ENCODE assay signal across 8 cellular contexts in the genomic region with DNA sequence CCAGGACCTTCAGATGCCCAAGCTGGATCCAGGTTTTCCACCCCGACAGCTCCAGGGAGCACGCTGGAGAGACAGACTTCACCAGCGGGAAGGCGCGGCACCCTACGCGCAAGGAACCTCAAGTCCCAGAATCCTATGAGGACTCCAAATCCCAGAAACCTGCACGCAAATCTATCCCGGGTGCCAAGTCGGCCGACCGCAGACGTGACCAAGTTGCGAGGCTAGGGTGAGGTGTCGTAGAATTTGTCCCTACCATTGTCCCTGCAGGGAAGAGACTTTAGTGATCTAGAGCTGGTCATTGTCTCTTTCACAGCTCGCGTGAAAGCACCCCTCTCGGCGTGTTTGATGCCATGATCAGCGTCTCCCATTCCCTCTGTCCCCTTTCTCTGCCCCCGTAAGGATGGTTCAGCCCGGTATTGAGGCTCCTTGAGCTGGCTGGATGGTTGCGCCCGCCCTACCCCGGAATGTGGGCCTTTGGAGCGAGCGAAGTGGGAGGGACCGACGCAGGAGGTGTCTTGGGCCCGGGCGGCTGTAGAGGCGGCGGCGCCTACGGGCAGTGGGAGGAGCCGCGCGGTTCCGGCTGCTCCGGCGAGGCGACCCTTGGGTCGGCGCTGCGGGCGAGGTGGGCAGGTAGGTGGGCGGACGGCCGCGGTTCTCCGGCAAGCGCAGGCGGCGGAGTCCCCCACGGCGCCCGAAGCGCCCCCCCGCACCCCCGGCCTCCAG. TPM values are rescaled to one million over a fixed set of nuclear protein-coding genes. Genes with fewer than 3 reads are reported as not detected.
A peak's percentile ranks its signal among the peaks of the same experiment; 100 is the strongest.
DNase-seq lines count a peak whose midpoint lies in the region; ATAC-seq lines count a peak whose summit lies in the region.

PRKCI (plus strand) TSS at position 501 of the 723 bp plus-strand sequence. CDS start 246 bp downstream, outside the sequence.

- no peaks in the 10 kb centered on the region for H3K27me3 ChIP-seq in CD8-positive, alpha-beta memory T cell (ENCODE audit: insufficient read depth, low read length, poor library complexity, severe bottlenecking)

- no peaks in the 10 kb centered on the region for H3K9me3 Mint-ChIP-seq in CD8-positive, alpha-beta memory T cell
- no peaks in the 10 kb centered on the region for H3K9me3 Mint-ChIP-seq in effector memory CD8-positive, alpha-beta T cell

- H3K4me3 ChIP-seq in CD8-positive, alpha-beta memory T cell (ENCODE audit: low read length) = peak within 1 kb of the TSS; percentile 99

- CTCF ChIA-PET in CD8-positive, alpha-beta memory T cell (lab: Charles Lee) = no interaction called here

- POLR2A ChIA-PET in CD8-positive, alpha-beta memory T cell (lab: Charles Lee) = interaction anchor here (0.6 to 1.5 kb wide), 5 partner anchors 13 to 154 kb away, joined by 3 to 6 read pairs (median 5); partner anchors contain the start of genes PHC3 and SKIL

- H3K4me1 ChIP-seq in CD8-positive, alpha-beta memory T cell (ENCODE audit: insufficient read depth, low read length) = peaks cover 8% of the 10 kb centered on the region

- no peaks in the 10 kb centered on the region for H3K27me3 Mint-ChIP-seq in CD8-positive, alpha-beta memory T cell
- H3K27me3 Mint-ChIP-seq in effector memory CD8-positive, alpha-beta T cell = no peaks in the 10 kb centered on the region

- DNase-seq in CD8-positive, alpha-beta memory T cell = peak; percentile 77 to 88 (median 82)
- DNase-seq in HS-5 (ENCODE audit: low read depth) = peak; percentile 98
- DNase-seq in NOMO-1 treated with DMSO at 0.1 percent for 48 hours (lab: John Stamatoyannopoulos, UW; ENCODE audit: unreplicated experiment) = peak; percentile 98
- DNase-seq in activated CD8-positive, alpha-beta memory T cell treated with anti-CD3 and anti-CD28 coated beads for 4 hours (ENCODE audit: low read depth in 2 of 2) = peak; percentile 68 to 71
- DNase-seq in effector memory CD8-positive, alpha-beta T cell = peak; percentile 76 to 77 (median 76)
- peak; percentile 96 for DNase-seq in medulla oblongata (ENCODE audit: extremely low spot score)
- DNase-seq in stimulated activated CD8-positive, alpha-beta memory T cell treated with anti-CD3 and anti-CD28 coated beads, Interleukin-12 subunit alpha, Interleukin-12 subunit beta, amount 100 ng/mL, for 1 hour (ENCODE audit: low read depth) = peak; percentile 71

- peak; percentile 93 for ATAC-seq in GM19467 (IDR thresholded peaks at IDR 0.05; ENCODE audit: unreplicated experiment)
- ATAC-seq in effector memory CD8-positive, alpha-beta T cell (replicated peaks) = peak; percentile 90

- no peaks in the 10 kb centered on the region for H3K36me3 ChIP-seq in CD8-positive, alpha-beta memory T cell (ENCODE audit: insufficient read depth, low read length)

- peak within 1 kb of the TSS; percentile 91 to 98 (median 96) for H3K4me3 Mint-ChIP-seq in CD8-positive, alpha-beta memory T cell
- peak within 1 kb of the TSS; percentile 87 to 93 for H3K4me3 Mint-ChIP-seq in effector memory CD8-positive, alpha-beta T cell

- H3K27ac ChIP-seq in CD8-positive, alpha-beta memory T cell (ENCODE audit: low read depth, low read length) = peak within 1 kb of the TSS; percentile 81

- H3K9me3 ChIP-seq in CD8-positive, alpha-beta memory T cell (ENCODE audit: low read length) = no peaks in the 10 kb centered on the region

- H3K27ac Mint-ChIP-seq in CD8-positive, alpha-beta memory T cell = peak within 1 kb of the TSS; percentile 89 to 99 (median 96)
- H3K27ac Mint-ChIP-seq in effector memory CD8-positive, alpha-beta T cell = peak within 1 kb of the TSS; percentile 96 to 97

- peaks cover 31 to 47% (median 40%) of the 10 kb centered on the region in 3 donors for H3K4me1 Mint-ChIP-seq in CD8-positive, alpha-beta memory T cell
- H3K4me1 Mint-ChIP-seq in effector memory CD8-positive, alpha-beta T cell (ENCODE audit: low read depth in 2 of 2) = peaks cover 10 to 24% of the 10 kb centered on the region in 2 donors

- peaks cover 0 to 8% (median 0%) of the 10 kb centered on the region in 3 donors for H3K36me3 Mint-ChIP-seq in CD8-positive, alpha-beta memory T cell
- no peaks in the 10 kb centered on the region for H3K36me3 Mint-ChIP-seq in effector memory CD8-positive, alpha-beta T cell (ENCODE audit: insufficient read depth)

RNA-seq across cellular contexts. Expression of gene PRKCI, which starts in this region (rescaled TPM):
- total RNA-seq in CD8-positive, alpha-beta memory T cell = 10 to 100 TPM; 19.9 to 21.7 TPM
- 14.9 TPM for polyA plus RNA-seq in CD8-positive, alpha-beta memory T cell

Comparison
In these comparisons a context has a peak if more than half of its experiments do, and no peak if none do; other contexts are left out.
1. Peak in every context shown above with its lines: DNase-seq, ATAC-seq, H3K4me3 ChIP-seq and H3K27ac ChIP-seq.